ENCODE assay signal across 1 cellular context in the genomic region with DNA sequence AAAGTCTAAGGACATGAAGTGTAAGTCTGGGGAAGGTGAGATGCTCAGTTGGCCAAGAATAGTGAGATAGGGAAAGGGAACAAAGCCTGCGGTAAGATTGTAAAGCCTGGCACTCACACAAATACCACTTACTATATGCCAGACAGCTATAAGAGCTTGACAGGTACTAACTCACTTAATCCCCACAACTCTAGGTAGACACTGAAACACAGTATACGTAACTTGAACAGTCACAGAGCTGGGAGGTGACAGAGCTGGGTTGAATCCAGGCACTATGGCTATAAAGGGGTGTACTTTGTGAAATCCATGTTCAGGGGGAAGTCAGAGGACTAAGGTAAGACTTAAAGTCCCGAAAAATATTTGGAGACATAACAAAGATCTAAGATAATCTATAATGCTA.
TF ChIP-seq lines count a peak whose summit lies in the region.

No MANE protein-coding gene starts in this region.

TF ChIP-seq in WTC11, 78 proteins besides CTCF, POLR2A, EP300 and RAD21 (continued from another document):
- TF ChIP-seq, protein P1, sequence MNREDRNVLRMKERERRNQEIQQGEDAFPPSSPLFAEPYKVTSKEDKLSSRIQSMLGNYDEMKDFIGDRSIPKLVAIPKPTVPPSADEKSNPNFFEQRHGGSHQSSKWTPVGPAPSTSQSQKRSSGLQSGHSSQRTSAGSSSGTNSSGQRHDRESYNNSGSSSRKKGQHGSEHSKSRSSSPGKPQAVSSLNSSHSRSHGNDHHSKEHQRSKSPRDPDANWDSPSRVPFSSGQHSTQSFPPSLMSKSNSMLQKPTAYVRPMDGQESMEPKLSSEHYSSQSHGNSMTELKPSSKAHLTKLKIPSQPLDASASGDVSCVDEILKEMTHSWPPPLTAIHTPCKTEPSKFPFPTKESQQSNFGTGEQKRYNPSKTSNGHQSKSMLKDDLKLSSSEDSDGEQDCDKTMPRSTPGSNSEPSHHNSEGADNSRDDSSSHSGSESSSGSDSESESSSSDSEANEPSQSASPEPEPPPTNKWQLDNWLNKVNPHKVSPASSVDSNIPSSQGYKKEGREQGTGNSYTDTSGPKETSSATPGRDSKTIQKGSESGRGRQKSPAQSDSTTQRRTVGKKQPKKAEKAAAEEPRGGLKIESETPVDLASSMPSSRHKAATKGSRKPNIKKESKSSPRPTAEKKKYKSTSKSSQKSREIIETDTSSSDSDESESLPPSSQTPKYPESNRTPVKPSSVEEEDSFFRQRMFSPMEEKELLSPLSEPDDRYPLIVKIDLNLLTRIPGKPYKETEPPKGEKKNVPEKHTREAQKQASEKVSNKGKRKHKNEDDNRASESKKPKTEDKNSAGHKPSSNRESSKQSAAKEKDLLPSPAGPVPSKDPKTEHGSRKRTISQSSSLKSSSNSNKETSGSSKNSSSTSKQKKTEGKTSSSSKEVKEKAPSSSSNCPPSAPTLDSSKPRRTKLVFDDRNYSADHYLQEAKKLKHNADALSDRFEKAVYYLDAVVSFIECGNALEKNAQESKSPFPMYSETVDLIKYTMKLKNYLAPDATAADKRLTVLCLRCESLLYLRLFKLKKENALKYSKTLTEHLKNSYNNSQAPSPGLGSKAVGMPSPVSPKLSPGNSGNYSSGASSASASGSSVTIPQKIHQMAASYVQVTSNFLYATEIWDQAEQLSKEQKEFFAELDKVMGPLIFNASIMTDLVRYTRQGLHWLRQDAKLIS (CRISPR knock-in tag; IDR thresholded peaks at IDR 0.05; ENCODE audit: borderline replicate concordance) = no peak
- TF ChIP-seq, protein P2, sequence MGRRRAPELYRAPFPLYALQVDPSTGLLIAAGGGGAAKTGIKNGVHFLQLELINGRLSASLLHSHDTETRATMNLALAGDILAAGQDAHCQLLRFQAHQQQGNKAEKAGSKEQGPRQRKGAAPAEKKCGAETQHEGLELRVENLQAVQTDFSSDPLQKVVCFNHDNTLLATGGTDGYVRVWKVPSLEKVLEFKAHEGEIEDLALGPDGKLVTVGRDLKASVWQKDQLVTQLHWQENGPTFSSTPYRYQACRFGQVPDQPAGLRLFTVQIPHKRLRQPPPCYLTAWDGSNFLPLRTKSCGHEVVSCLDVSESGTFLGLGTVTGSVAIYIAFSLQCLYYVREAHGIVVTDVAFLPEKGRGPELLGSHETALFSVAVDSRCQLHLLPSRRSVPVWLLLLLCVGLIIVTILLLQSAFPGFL (CRISPR knock-in tag; IDR thresholded peaks at IDR 0.05; ENCODE audit: borderline replicate concordance) = no peak
